ENCODE assay signal across 21 cellular contexts in genomic region chr4:2906218-2906617, GRCh38. TPM values are rescaled to one million over a fixed set of nuclear protein-coding genes. Genes with fewer than 3 reads are reported as not detected.
DNase-seq lines count a peak whose midpoint lies in the region; ATAC-seq and TF ChIP-seq lines count a peak whose summit lies in the region.
"Had no signal": no experiment of that assay in that cellular context is flagged by ENCODE, and none has a peak within 500 bp of the region (broad histone marks: within the 10 kb centered on the region; RNA-seq: fewer than 3 reads in every experiment).

No MANE protein-coding gene starts in this region.

- peak overlapping the region in 1 of 2 donors; percentile 67 for H3K4me3 Mint-ChIP-seq in activated T-cell treated with anti-CD3 and anti-CD28 coated beads, Interleukin-2, amount 50 U/mL, for 72 hours
- peak overlapping the region in 2 of 3 donors; percentile 37 to 39 for H3K4me3 Mint-ChIP-seq in T-cell
- H3K4me3 Mint-ChIP-seq in central memory CD8-positive, alpha-beta T cell = peak overlapping the region; percentile 37
- H3K4me3 Mint-ChIP-seq in stimulated activated effector memory CD8-positive, alpha-beta T cell treated with anti-CD3 and anti-CD28 coated beads, Interleukin-12 subunit alpha, Interleukin-12 subunit beta, amount 100 ng/mL, for 72 hours = peak overlapping the region; percentile 16

- no peak for TF ChIP-seq CTCF in left ventricle myocardium inferior (IDR thresholded peaks at IDR 0.05; ENCODE audit: borderline replicate concordance)

- H3K36me3 Mint-ChIP-seq in activated T-cell treated with anti-CD3 and anti-CD28 coated beads, Interleukin-2, amount 50 U/mL, for 72 hours (ENCODE audit: insufficient read depth in 2 of 2) = peaks cover 5 to 20% of the 10 kb centered on the region in 2 donors
- H3K36me3 Mint-ChIP-seq in T-cell = peaks cover 66% of the 10 kb centered on the region
- H3K36me3 Mint-ChIP-seq in central memory CD8-positive, alpha-beta T cell (ENCODE audit: insufficient read depth) = peaks cover 38% of the 10 kb centered on the region
- H3K36me3 Mint-ChIP-seq in stimulated activated effector memory CD8-positive, alpha-beta T cell treated with anti-CD3 and anti-CD28 coated beads, Interleukin-12 subunit alpha, Interleukin-12 subunit beta, amount 100 ng/mL, for 72 hours = peaks cover 97% of the 10 kb centered on the region

- CTCF ChIA-PET in T-cell (lab: Charles Lee) = no interaction called here

- no peak overlapping the region for H3K4me3 ChIP-seq in left ventricle myocardium inferior
- H3K4me3 ChIP-seq: BLaER1 had no signal

- DNase-seq in activated T-cell treated with anti-CD3 and anti-CD28 coated beads, Interleukin-2, amount 50 U/mL, for 72 hours = no peak
- DNase-seq in activated T-cell treated with anti-CD3 and anti-CD28 coated beads, Interleukin-2, amount 50 U/mL, for 1 hour = no peak
- DNase-seq in T-cell (no peak), left ventricle myocardium inferior (no peak), SW480 (ENCODE audit: low spot score) (no peak), NCI-H526 (lab: John Stamatoyannopoulos, UW) (no peak)
- DNase-seq in central memory CD8-positive, alpha-beta T cell (ENCODE audit: low spot score in 2 of 2) = no peak
- DNase-seq in stimulated activated effector memory CD8-positive, alpha-beta T cell treated with anti-CD3 and anti-CD28 coated beads, Interleukin-12 subunit alpha, Interleukin-12 subunit beta, amount 100 ng/mL, for 72 hours (ENCODE audit: low spot score in 2 of 2) = no peak
- DNase-seq: ACHN; activated CD4-positive, alpha-beta T cell treated with anti-CD3 and anti-CD28 coated beads for 48 hours; cortex of kidney; glutamatergic neuron; mesenchymal stem cell; NCI-H1092 treated with DMSO at 0.1 percent for 48 hours; NCI-H2029; NCI-H345; NCI-H82; OCI-M1; right cardiac atrium; stimulated activated CD4-positive, alpha-beta T cell treated with anti-CD3 and anti-CD28 coated beads, Interleukin-12 subunit alpha, Interleukin-12 subunit beta, amount 100 ng/mL, for 4 hours had no signal

- intact Hi-C loops in left ventricle myocardium inferior (cut with micrococcal nuclease) = no loop called here

- H3K4me1 ChIP-seq in left ventricle myocardium inferior = peaks cover 22% of the 10 kb centered on the region
- H3K4me1 ChIP-seq: BLaER1 had no signal

- no peaks in the 10 kb centered on the region for H3K27me3 Mint-ChIP-seq in activated T-cell treated with anti-CD3 and anti-CD28 coated beads, Interleukin-2, amount 50 U/mL, for 72 hours (ENCODE audit: low read depth)
- no peaks in the 10 kb centered on the region for H3K27me3 Mint-ChIP-seq in T-cell
- no peaks in the 10 kb centered on the region for H3K27me3 Mint-ChIP-seq in central memory CD8-positive, alpha-beta T cell

- H3K9me3 Mint-ChIP-seq in activated T-cell treated with anti-CD3 and anti-CD28 coated beads, Interleukin-2, amount 50 U/mL, for 72 hours = no peaks in the 10 kb centered on the region
- no peaks in the 10 kb centered on the region for H3K9me3 Mint-ChIP-seq in T-cell
- no peaks in the 10 kb centered on the region for H3K9me3 Mint-ChIP-seq in central memory CD8-positive, alpha-beta T cell
- H3K9me3 Mint-ChIP-seq in stimulated activated effector memory CD8-positive, alpha-beta T cell treated with anti-CD3 and anti-CD28 coated beads, Interleukin-12 subunit alpha, Interleukin-12 subunit beta, amount 100 ng/mL, for 72 hours = no peaks in the 10 kb centered on the region

- no peaks in the 10 kb centered on the region for H3K9me3 ChIP-seq in left ventricle myocardium inferior (replicated peaks)
- H3K9me3 ChIP-seq: BLaER1 had no signal

- ATAC-seq in activated T-cell treated with anti-CD3 and anti-CD28 coated beads, Interleukin-2, amount 50 U/mL, for 72 hours (replicated peaks in 1 of 2) = no peak
- peak in 3 of 4 experiments; percentile 30 to 64 (median 37) for ATAC-seq in T-cell (replicated peaks in 1 of 4)
- no peak for ATAC-seq in central memory CD8-positive, alpha-beta T cell (replicated peaks; ENCODE audit: extremely low read depth, poor library complexity, severe bottlenecking)
- no peak for ATAC-seq in stimulated activated effector memory CD8-positive, alpha-beta T cell treated with anti-CD3 and anti-CD28 coated beads, Interleukin-12 subunit alpha, Interleukin-12 subunit beta, amount 100 ng/mL, for 72 hours
- ATAC-seq: right cardiac atrium had no signal

- peaks cover 96% of the 10 kb centered on the region for H3K36me3 ChIP-seq in left ventricle myocardium inferior

- H3K27ac Mint-ChIP-seq in activated T-cell treated with anti-CD3 and anti-CD28 coated beads, Interleukin-2, amount 50 U/mL, for 72 hours = peak overlapping the region; percentile 97
- peak overlapping the region; percentile 84 to 91 for H3K27ac Mint-ChIP-seq in T-cell
- H3K27ac Mint-ChIP-seq in central memory CD8-positive, alpha-beta T cell (ENCODE audit: low read depth) = peak overlapping the region; percentile 90
- H3K27ac Mint-ChIP-seq in stimulated activated effector memory CD8-positive, alpha-beta T cell treated with anti-CD3 and anti-CD28 coated beads, Interleukin-12 subunit alpha, Interleukin-12 subunit beta, amount 100 ng/mL, for 72 hours = peak overlapping the region; percentile 86

- POLR2A ChIA-PET in T-cell (lab: Charles Lee) = interaction anchor here in 1 of 2 donors (0.6 kb wide), 2 partner anchors 26 to 906 kb away, joined by 3 read pairs; no protein-coding TSS in a partner anchor

- no peaks in the 10 kb centered on the region for H3K27me3 ChIP-seq in left ventricle myocardium inferior (ENCODE audit: low read depth)
- H3K27me3 ChIP-seq: BLaER1 had no signal

- no peak overlapping the region for H3K27ac ChIP-seq in left ventricle myocardium inferior (replicated peaks)
- H3K27ac ChIP-seq: BLaER1 had no signal

- peaks cover 18% of the 10 kb centered on the region for H3K4me1 Mint-ChIP-seq in activated T-cell treated with anti-CD3 and anti-CD28 coated beads, Interleukin-2, amount 50 U/mL, for 72 hours (ENCODE audit: low read depth)
- peaks cover 21 to 31% (median 25%) of the 10 kb centered on the region in 3 donors for H3K4me1 Mint-ChIP-seq in T-cell
- peaks cover 25% of the 10 kb centered on the region for H3K4me1 Mint-ChIP-seq in central memory CD8-positive, alpha-beta T cell
- peaks cover 33% of the 10 kb centered on the region for H3K4me1 Mint-ChIP-seq in stimulated activated effector memory CD8-positive, alpha-beta T cell treated with anti-CD3 and anti-CD28 coated beads, Interleukin-12 subunit alpha, Interleukin-12 subunit beta, amount 100 ng/mL, for 72 hours

RNA-seq across cellular contexts. Expression of gene NOP14, which starts 57.0 kb away (rescaled TPM):
- 10 to 100 TPM; 72.0 to 75.8 TPM for total RNA-seq in activated T-cell treated with anti-CD3 and anti-CD28 coated beads, Interleukin-2, amount 50 U/mL, for 72 hours
- total RNA-seq in T-cell (10 to 100 TPM; 30.6 to 48.1 (median 46.3) TPM), left ventricle myocardium inferior (17.4 TPM)

RNA-seq across cellular contexts. Expression of gene GRK4, which starts 57.2 kb away (rescaled TPM):
- 1 to 10 TPM; 3.8 to 5.5 TPM for total RNA-seq in activated T-cell treated with anti-CD3 and anti-CD28 coated beads, Interleukin-2, amount 50 U/mL, for 72 hours
- total RNA-seq in T-cell (1 to 10 TPM; 1.8 to 4.8 (median 2.5) TPM), left ventricle myocardium inferior (9.0 TPM)

Comparison
In these comparisons a context has a peak if more than half of its experiments do, and no peak if none do; other contexts are left out.
1. ATAC-seq: peak in T-cell (3 of 4); none in activated T-cell treated with anti-CD3 and anti-CD28 coated beads, Interleukin-2, amount 50 U/mL, for 72 hours (0 of 2), central memory CD8-positive, alpha-beta T cell (single experiment) and stimulated activated effector memory CD8-positive, alpha-beta T cell treated with anti-CD3 and anti-CD28 coated beads, Interleukin-12 subunit alpha, Interleukin-12 subunit beta, amount 100 ng/mL, for 72 hours (single experiment).
2. Peak in every context shown above with its lines, with median percentiles within 50 percentile points of each other: H3K27ac Mint-ChIP-seq.